Comparison of ENCODE assay signal across 1 cellular context in the genomic region with DNA sequence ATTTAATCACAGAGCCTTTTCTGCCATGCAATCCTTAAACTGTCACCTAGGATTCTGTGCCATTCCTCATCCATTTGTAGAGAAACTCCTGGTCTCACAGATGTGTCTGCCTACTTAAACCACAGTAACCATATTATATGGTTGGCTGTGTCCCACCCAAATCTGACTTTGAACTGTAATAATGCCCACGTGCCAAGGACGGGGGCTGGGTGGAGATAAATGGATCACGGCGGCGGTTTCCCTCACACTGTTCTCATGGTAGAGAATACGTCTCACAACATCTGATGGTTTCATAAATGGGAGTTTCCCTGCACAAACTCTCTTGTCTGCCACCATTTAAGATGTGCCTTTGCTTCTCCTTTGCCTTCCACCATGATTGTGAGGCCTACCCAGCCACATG.
TF ChIP-seq lines count a peak whose summit lies in the region.

No MANE protein-coding gene starts in this region.

TF ChIP-seq in HepG2, 621 proteins besides CTCF, POLR2A, EP300 and RAD21 (continued from another document):
- TF ChIP-seq, protein P1, sequence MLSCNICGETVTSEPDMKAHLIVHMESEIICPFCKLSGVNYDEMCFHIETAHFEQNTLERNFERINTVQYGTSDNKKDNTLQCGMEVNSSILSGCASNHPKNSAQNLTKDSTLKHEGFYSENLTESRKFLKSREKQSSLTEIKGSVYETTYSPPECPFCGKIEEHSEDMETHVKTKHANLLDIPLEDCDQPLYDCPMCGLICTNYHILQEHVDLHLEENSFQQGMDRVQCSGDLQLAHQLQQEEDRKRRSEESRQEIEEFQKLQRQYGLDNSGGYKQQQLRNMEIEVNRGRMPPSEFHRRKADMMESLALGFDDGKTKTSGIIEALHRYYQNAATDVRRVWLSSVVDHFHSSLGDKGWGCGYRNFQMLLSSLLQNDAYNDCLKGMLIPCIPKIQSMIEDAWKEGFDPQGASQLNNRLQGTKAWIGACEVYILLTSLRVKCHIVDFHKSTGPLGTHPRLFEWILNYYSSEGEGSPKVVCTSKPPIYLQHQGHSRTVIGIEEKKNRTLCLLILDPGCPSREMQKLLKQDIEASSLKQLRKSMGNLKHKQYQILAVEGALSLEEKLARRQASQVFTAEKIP (CRISPR knock-in tag; IDR thresholded peaks at IDR 0.05; ENCODE audit: borderline replicate concordance), result no peak
- no peak for TF ChIP-seq ZNF740 (CRISPR knock-in tag; IDR thresholded peaks at IDR 0.05)
